In the genomic region with DNA sequence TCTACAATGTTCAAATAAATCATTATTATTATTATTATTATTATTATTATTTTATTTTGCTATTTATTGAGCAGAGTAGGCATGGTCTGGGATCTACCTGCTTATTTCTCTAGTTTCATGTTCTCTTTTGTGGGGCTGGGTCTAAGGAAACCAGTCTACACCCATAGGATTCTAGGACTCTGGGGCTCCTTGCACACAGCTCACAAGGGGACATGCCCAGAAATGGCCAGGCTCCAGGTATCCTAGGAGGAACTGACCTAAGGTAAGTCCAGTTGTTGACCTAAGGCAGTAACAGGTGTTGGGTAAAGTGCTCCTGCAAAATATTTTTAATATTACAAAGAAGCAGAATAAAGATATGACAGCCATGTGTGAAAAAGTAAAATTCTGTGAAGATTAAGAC, we compare ENCODE assay signal across 25 cellular contexts.
"Had no signal": no experiment of that assay in that cellular context is flagged by ENCODE, and none has a peak within 500 bp of the region (broad histone marks: within the 10 kb centered on the region; RNA-seq: fewer than 3 reads in every experiment).

No MANE protein-coding gene starts in this region.

- H3K4me3 Mint-ChIP-seq: activated CD4-positive, alpha-beta T cell treated with anti-CD3 and anti-CD28 coated beads, Interleukin-2, amount 10 ng/mL, durations not matched to agents 7 days and 5 days; activated CD8-positive, alpha-beta T cell treated with anti-CD3 and anti-CD28 coated beads for 36 hours; activated naive CD8-positive, alpha-beta T cell; central memory CD8-positive, alpha-beta T cell; T-helper 17 cell had no signal

- H3K27me3 Mint-ChIP-seq: activated CD4-positive, alpha-beta T cell treated with anti-CD3 and anti-CD28 coated beads, Interleukin-2, amount 10 ng/mL, durations not matched to agents 7 days and 5 days; activated CD8-positive, alpha-beta T cell treated with anti-CD3 and anti-CD28 coated beads for 36 hours; activated naive CD8-positive, alpha-beta T cell; activated T-helper 17 cell treated with anti-CD3 and anti-CD28 coated beads, Interleukin-2, amount 50 U/mL, for 72 hours; central memory CD8-positive, alpha-beta T cell; natural killer cell treated with Interleukin-12 subunit alpha and Interleukin-12 subunit beta and Interleukin-15 and Interleukin-18, amount 100 ng/mL, for 72 hours; T-helper 17 cell had no signal

- H3K27me3 ChIP-seq: adrenal gland, hepatocyte, left lung, neutrophil, pancreas, tibial nerve had no signal

- H3K4me2 ChIP-seq: hepatocyte had no signal

- H3K9me3 Mint-ChIP-seq: activated CD4-positive, alpha-beta T cell treated with anti-CD3 and anti-CD28 coated beads, Interleukin-2, amount 10 ng/mL, durations not matched to agents 7 days and 5 days; activated T-helper 17 cell treated with anti-CD3 and anti-CD28 coated beads, Interleukin-2, amount 50 U/mL, for 72 hours; central memory CD8-positive, alpha-beta T cell had no signal

- H3K9me3 ChIP-seq: adrenal gland, left lung, neutrophil, pancreas, psoas muscle, tibial nerve had no signal

- H3K36me3 ChIP-seq: adrenal gland, left lung, neutrophil, pancreas, tibial nerve had no signal

- H3K27ac Mint-ChIP-seq: activated CD4-positive, alpha-beta T cell treated with anti-CD3 and anti-CD28 coated beads, Interleukin-2, amount 10 ng/mL, durations not matched to agents 7 days and 5 days; T-helper 17 cell had no signal

- DNase-seq: activated CD4-positive, alpha-beta T cell treated with anti-CD3 and anti-CD28 coated beads, Interleukin-2, amount 10 ng/mL, durations not matched to agents 7 days and 5 days; activated CD8-positive, alpha-beta T cell treated with anti-CD3 and anti-CD28 coated beads for 36 hours; activated naive CD4-positive, alpha-beta T cell; activated T-cell treated with anti-CD3 and anti-CD28 coated beads, Interleukin-2, amount 50 U/mL, for 1 hour; adrenal gland; effector memory CD4-positive, alpha-beta T cell; glutamatergic neuron; kidney glomerular epithelial cell; left lung; mammary epithelial cell; pancreas; psoas muscle; right cardiac atrium; stimulated activated CD4-positive, alpha-beta T cell treated with anti-CD3 and anti-CD28 coated beads, Interleukin-12 subunit alpha, Interleukin-12 subunit beta, amount 100 ng/mL, for 4 hours; stimulated activated CD4-positive, alpha-beta T cell treated with anti-CD3 and anti-CD28 coated beads, Interleukin-4, amount 100 ng/mL, for 4 hours; stimulated activated naive CD8-positive, alpha-beta T cell treated with anti-CD3 and anti-CD28 coated beads, Interleukin-15, Interleukin-2, amounts not matched to agents 100 U/mL and 50 U/mL, for 24 hours; T-helper 17 cell had no signal

- H3K4me3 ChIP-seq: adrenal gland, hepatocyte, left lung, pancreas, psoas muscle, tibial nerve had no signal

- H2AFZ ChIP-seq: hepatocyte had no signal

- ATAC-seq: esophagus mucosa; left lung; pancreas; psoas muscle; right cardiac atrium; stimulated activated naive CD8-positive, alpha-beta T cell treated with anti-CD3 and anti-CD28 coated beads, Interleukin-15, Interleukin-2, amounts not matched to agents 100 U/mL and 50 U/mL, for 24 hours; T-helper 17 cell had no signal

- H3K36me3 Mint-ChIP-seq: activated naive CD8-positive, alpha-beta T cell; natural killer cell treated with Interleukin-12 subunit alpha and Interleukin-12 subunit beta and Interleukin-15 and Interleukin-18, amount 100 ng/mL, for 72 hours had no signal

- H3K79me2 ChIP-seq: hepatocyte had no signal
